Comparison of ENCODE assay signal across 18 cellular contexts in the genomic region with DNA sequence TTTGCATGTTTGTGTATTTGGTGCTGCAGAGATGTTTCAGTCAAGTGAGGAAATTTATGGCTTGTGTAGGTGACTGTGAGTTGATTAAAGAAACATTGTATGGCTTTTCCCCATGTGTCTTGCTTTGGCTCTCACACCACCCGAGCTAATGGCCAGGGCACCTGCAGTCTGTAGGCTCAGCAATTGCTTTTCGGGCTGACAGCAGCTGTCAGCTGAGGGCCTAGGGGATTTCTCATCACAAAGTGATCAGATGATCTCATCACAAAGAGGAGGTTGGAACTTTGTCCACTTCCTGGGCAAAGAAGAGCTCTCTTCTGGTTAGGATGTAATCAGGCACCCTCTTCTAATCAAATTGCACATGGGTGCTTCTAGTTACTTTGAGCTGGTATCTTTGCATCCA.
A peak's percentile ranks its signal among the peaks of the same experiment; 100 is the strongest.
DNase-seq lines count a peak whose midpoint lies in the region; ATAC-seq, FAIRE-seq and TF ChIP-seq lines count a peak whose summit lies in the region.
"Had no signal": no experiment of that assay in that cellular context is flagged by ENCODE, and none has a peak within 500 bp of the region (broad histone marks: within the 10 kb centered on the region; RNA-seq: fewer than 3 reads in every experiment).

No MANE protein-coding gene starts in this region.

- H3K36me3 ChIP-seq in OCI-LY3 (replicated peaks; ENCODE audit: low read depth, low read length) (no peaks in the 10 kb centered on the region), H1 (ENCODE audit: control insufficient read depth in 2 of 4, insufficient read depth in 4 of 4, low read length in 3 of 4) (no peaks in the 10 kb centered on the region)
- H3K36me3 ChIP-seq: MG63 had no signal

- H4K20me1 ChIP-seq in OCI-LY3 (ENCODE audit: insufficient read depth, low read length), result no peaks in the 10 kb centered on the region
- no peaks in the 10 kb centered on the region for H4K20me1 ChIP-seq in H1 (replicated peaks in 1 of 2; ENCODE audit: control insufficient read depth in 1 of 2, insufficient read depth in 2 of 2, low read length in 2 of 2)

- H3K27ac ChIP-seq in OCI-LY3 (ENCODE audit: low read length) (no peak overlapping the region), H1 (ENCODE audit: low read depth, low read length) (no peak overlapping the region)
- H3K27ac ChIP-seq: A549, RWPE1, SK-N-MC had no signal

- H3K9ac ChIP-seq in OCI-LY3 (ENCODE audit: low read length) (no peak overlapping the region), H1 (replicated peaks in 1 of 4; ENCODE audit: extremely low read depth in 1 of 4, low read depth in 3 of 4, low read length in 3 of 4) (no peak overlapping the region)

- H4K91ac ChIP-seq in H1 (replicated peaks; ENCODE audit: insufficient read length, low read length), result no peak overlapping the region

- H3K4me1 ChIP-seq in OCI-LY3 (ENCODE audit: low read length) (peaks cover 24% of the 10 kb centered on the region), H1 (replicated peaks in 1 of 4; ENCODE audit: control insufficient read depth in 3 of 4, insufficient read depth in 4 of 4, low read length in 3 of 4) (no peaks in the 10 kb centered on the region)
- H3K4me1 ChIP-seq: A549 had no signal

- no peak for TF ChIP-seq RAD21 in H1 (IDR thresholded peaks at IDR 0.05 in 1 of 2, conservative IDR thresholded peaks at IDR 0.05 in 1 of 2; ENCODE audit: low read depth in 2 of 2, low read length in 2 of 2)

- 0 out of 2 replicates have a peak overlapping the region, but pooled peaks have one; percentile 2 for H2BK12ac ChIP-seq in H1 (ENCODE audit: low read depth, low read length)

- POLR2A ChIA-PET in H1 (lab: Charles Lee; ENCODE audit: partially characterized antibody), result no interaction called here

- no peak overlapping the region for H3K23ac ChIP-seq in H1 (ENCODE audit: insufficient read length)

- FAIRE-seq in H1 (lab: Jason Lieb, UNC), result no peak
- FAIRE-seq: A549 had no signal

- no peaks in the 10 kb centered on the region for H3K23me2 ChIP-seq in H1 (ENCODE audit: low read depth, low read length)

- H3K14ac ChIP-seq in H1 (ENCODE audit: insufficient read length), result no peak overlapping the region

- H2BK20ac ChIP-seq in H1 (ENCODE audit: low read length), result no peak overlapping the region

- peaks cover 0 to 6% (median 3%) of the 10 kb centered on the region in 7 donors for H3K9me3 Mint-ChIP-seq in CD14-positive monocyte

- no peak overlapping the region for H2BK15ac ChIP-seq in H1 (ENCODE audit: low read length)

- H2AK5ac ChIP-seq in H1 (ENCODE audit: low read depth, low read length), result no peak overlapping the region

- no peaks in the 10 kb centered on the region for H3K79me1 ChIP-seq in H1 (ENCODE audit: low read depth, low read length)

- no peak overlapping the region for H4K8ac ChIP-seq in H1 (ENCODE audit: extremely low read depth, insufficient read depth, low read length)

- no peak for TF ChIP-seq POLR2A in H1 (IDR thresholded peaks at IDR 0.05; ENCODE audit: control extremely low read depth in 1 of 2, low read depth in 2 of 2, low read length in 2 of 2)

- TF ChIP-seq CTCF in OCI-LY3 (IDR thresholded peaks at IDR 0.05; ENCODE audit: low read depth, low read length) (no peak), H1 (IDR thresholded peaks at IDR 0.05; ENCODE audit: control extremely low read depth in 1 of 3, insufficient read depth in 1 of 3, low read depth in 1 of 3, low read length in 3 of 3) (no peak), CD14-positive monocyte (IDR thresholded peaks at IDR 0.05) (no peak)

- H3K56ac ChIP-seq in H1 (replicated peaks; ENCODE audit: insufficient read length, low read depth, low read length), result no peak overlapping the region

- H3K18ac ChIP-seq in H1 (ENCODE audit: extremely low read depth, low read length), result no peak overlapping the region

- H3K4me2 ChIP-seq in OCI-LY3 (ENCODE audit: low read length) (peak overlapping the region; percentile 39), H1 (ENCODE audit: insufficient read depth in 1 of 2, low read depth in 2 of 2, low read length in 2 of 2) (no peak overlapping the region)
- H3K4me2 ChIP-seq: A549 had no signal

- DNase-seq in NCI-H82 (lab: John Stamatoyannopoulos, UW) (peak; percentile 16), NCI-H82 treated with DMSO at 0.1 percent for 48 hours (lab: John Stamatoyannopoulos, UW; ENCODE audit: unreplicated experiment) (no peak), H1 (ENCODE audit: low read depth in 1 of 2, low spot score in 2 of 2) (no peak), CD14-positive monocyte (ENCODE audit: low spot score) (no peak)
- DNase-seq in NK-92 treated with Interleukin-12 subunit alpha and Interleukin-12 subunit beta, amount 100 ng/mL, for 24 hours (lab: John Stamatoyannopoulos, UW), result no peak
- DNase-seq: C1 segment of cervical spinal cord, DMS 273 treated with DMSO at 0.1 percent for 48 hours, MG63, NCI-H1092 treated with DMSO at 0.1 percent for 48 hours, NCI-H1694 treated with DMSO at 0.1 percent for 48 hours, NCI-H526, PC-3 had no signal

- ATAC-seq in HG03135 (IDR thresholded peaks at IDR 0.05; ENCODE audit: unreplicated experiment) (no peak), HG02642 (IDR thresholded peaks at IDR 0.05; ENCODE audit: poor library complexity, unreplicated experiment) (no peak)
- ATAC-seq: A549, PC-3 had no signal

- peak overlapping the region in 1 of 7 donors; percentile 37 for H3K27ac Mint-ChIP-seq in CD14-positive monocyte

- no peak for TF ChIP-seq EP300 in H1 (IDR thresholded peaks at IDR 0.05; ENCODE audit: borderline replicate concordance in 1 of 2, low read depth in 2 of 2, low read length in 2 of 2)

- 96% methylated on average over 2 of the region's 2 CpGs; no CpG with 5 or more reads in 1 of the 2 experiments for WGBS in H1 (ENCODE audit: extremely low coverage in 1 of 2, insufficient coverage in 1 of 2, insufficient read length in 1 of 2, insufficient replicate concordance in 2 of 2, low coverage in 1 of 2, low lambda C conversion rate in 2 of 2, missing lambda C conversion rate in 1 of 2), 2 experiments

- H3K36me3 Mint-ChIP-seq in CD14-positive monocyte, result no peaks in the 10 kb centered on the region

- intact Hi-C loops in CD14-positive monocyte (cut with micrococcal nuclease), result no loop called here

- no peaks in the 10 kb centered on the region for H3K4me1 Mint-ChIP-seq in CD14-positive monocyte

- H3K79me2 ChIP-seq in OCI-LY3 (ENCODE audit: low read length) (no peaks in the 10 kb centered on the region), H1 (ENCODE audit: control insufficient read depth in 1 of 2, insufficient read depth in 2 of 2, low read length in 2 of 2) (no peaks in the 10 kb centered on the region)

- H2AFZ ChIP-seq in OCI-LY3 (ENCODE audit: low read depth, low read length) (peak overlapping the region; percentile 53), H1 (ENCODE audit: low read length) (no peak overlapping the region)

- H3K27me3 ChIP-seq in OCI-LY3 (ENCODE audit: low read depth, low read length) (no peaks in the 10 kb centered on the region), H1 (replicated peaks in 1 of 4; ENCODE audit: control insufficient read depth in 3 of 4, extremely low read depth in 1 of 4, insufficient read depth in 3 of 4, low read length in 3 of 4) (no peaks in the 10 kb centered on the region)
- H3K27me3 ChIP-seq: MG63 had no signal

- no peak overlapping the region for H3K4ac ChIP-seq in H1 (replicated peaks; ENCODE audit: insufficient read length, low read depth, low read length)

- CTCF ChIA-PET in H1 (lab: Charles Lee; ENCODE audit: partially characterized antibody), result no interaction called here

- H3K4me3 Mint-ChIP-seq in CD14-positive monocyte, result no peak overlapping the region

- H3K27me3 Mint-ChIP-seq in CD14-positive monocyte (ENCODE audit: low read depth in 3 of 3), result no peaks in the 10 kb centered on the region

- H2BK5ac ChIP-seq in H1 (ENCODE audit: low read depth, low read length), result no peak overlapping the region

- no peak overlapping the region for H2BK120ac ChIP-seq in H1 (replicated peaks; ENCODE audit: low read depth, low read length)

- no peaks in the 10 kb centered on the region for H3K9me3 ChIP-seq in OCI-LY3 (ENCODE audit: insufficient read depth, low read length)
- no peaks in the 10 kb centered on the region; a peak in 1 of 4 replicates for H3K9me3 ChIP-seq in H1 (ENCODE audit: insufficient read depth in 2 of 2, low read depth in 1 of 2, low read length in 1 of 2)
- H3K9me3 ChIP-seq: A549, MG63 had no signal

- no peak overlapping the region for H4K5ac ChIP-seq in H1 (ENCODE audit: insufficient read length, low read depth, low read length)

- no peak overlapping the region for H3K4me3 ChIP-seq in OCI-LY3 (ENCODE audit: low read length)
- H3K4me3 ChIP-seq in H1 (ENCODE audit: extremely low read depth in 1 of 4, insufficient read depth in 2 of 4, low read depth in 3 of 4, low read length in 4 of 4), result no peak overlapping the region
- H3K4me3 ChIP-seq: A549, MG63, SK-N-MC had no signal

TF ChIP-seq in H1, 55 proteins besides CTCF, POLR2A, EP300 and RAD21:
- TF ChIP-seq YY1 (IDR thresholded peaks at IDR 0.05; ENCODE audit: low read depth, low read length) (no peak), RBBP5 (IDR thresholded peaks at IDR 0.05; ENCODE audit: borderline replicate concordance, low read depth, low read length) (no peak), KDM4A (IDR thresholded peaks at IDR 0.05; ENCODE audit: low read depth, low read length, severe bottlenecking) (no peak), PHF8 (conservative IDR thresholded peaks at IDR 0.05; ENCODE audit: low read depth, low read length) (no peak), CHD2 (IDR thresholded peaks at IDR 0.05; ENCODE audit: low read length) (no peak), HDAC2 (IDR thresholded peaks at IDR 0.05; ENCODE audit: borderline replicate concordance in 1 of 2, low read depth in 2 of 2, low read length in 2 of 2) (no peak)
